In genomic region chr4:99349338-99349737, GRCh38 we compare ENCODE assay signal across 31 cellular contexts. TPM values are rescaled to one million over a fixed set of nuclear protein-coding genes. Genes with fewer than 3 reads are reported as not detected.
"Had no signal": no experiment of that assay in that cellular context is flagged by ENCODE, and none has a peak within 500 bp of the region (broad histone marks: within the 10 kb centered on the region; RNA-seq: fewer than 3 reads in every experiment).

No MANE protein-coding gene starts in this region.

- H3K4me1 ChIP-seq: gastrocnemius medialis, lower lobe of right lung had no signal

- ATAC-seq: gastrocnemius medialis, heart right ventricle, left cardiac atrium, lower lobe of right lung, mucosa of descending colon had no signal

- H3K4me1 Mint-ChIP-seq: naive B cell had no signal

- H3K27ac Mint-ChIP-seq: dendritic cell treated with granulocyte-macrophage colony-stimulating factor and Interleukin-4, amounts not matched to agents 40 ng/mL and 50 ng/mL, for 4 days; mesothelial cell of epicardium; naive B cell had no signal

- H3K27ac ChIP-seq: colonic mucosa, esophagus squamous epithelium, gastrocnemius medialis, heart right ventricle, left ventricle myocardium inferior, lower lobe of right lung had no signal

- H3K9me3 ChIP-seq: colonic mucosa, esophagus squamous epithelium, gastrocnemius medialis, left ventricle myocardium inferior, lower lobe of right lung, mucosa of descending colon had no signal

- H3K27me3 Mint-ChIP-seq: dendritic cell treated with granulocyte-macrophage colony-stimulating factor and Interleukin-4, amounts not matched to agents 40 ng/mL and 50 ng/mL, for 4 days had no signal

- H3K36me3 Mint-ChIP-seq: mesothelial cell of epicardium, naive B cell had no signal

- H3K27me3 ChIP-seq: colonic mucosa, esophagus squamous epithelium, gastrocnemius medialis, heart right ventricle had no signal

- H3K4me3 Mint-ChIP-seq: dendritic cell treated with granulocyte-macrophage colony-stimulating factor and Interleukin-4, amounts not matched to agents 40 ng/mL and 50 ng/mL, for 4 days; mesothelial cell of epicardium; naive B cell had no signal

- H3K36me3 ChIP-seq: colonic mucosa, esophagus squamous epithelium, gastrocnemius medialis, heart right ventricle had no signal

- FAIRE-seq: endothelial cell of umbilical vein, islet of Langerhans, keratinocyte had no signal

- DNase-seq: colonic mucosa; cortex of kidney; effector CD4-positive, alpha-beta T cell; effector memory CD4-positive, alpha-beta T cell; esophagus squamous epithelium; foreskin fibroblast; foreskin melanocyte; gastrocnemius medialis; glutamatergic neuron; head of caudate nucleus; heart right ventricle; hippocampal formation; left cardiac atrium; left ventricle myocardium inferior; lower lobe of right lung; mesenchymal stem cell; mucosa of descending colon; naive B cell had no signal

- H3K4me3 ChIP-seq: colonic mucosa, esophagus squamous epithelium, gastrocnemius medialis, heart right ventricle, left ventricle myocardium inferior, lower lobe of right lung, mucosa of descending colon had no signal

RNA-seq across cellular contexts. Expression of gene ADH1C, which starts 3.2 kb away (rescaled TPM):
- total RNA-seq: chondrocyte, dermis microvascular lymphatic vessel endothelial cell, endothelial cell of umbilical vein, epithelial cell of proximal tubule, glomerular endothelial cell, lung microvascular endothelial cell, myocyte had no signal
- polyA plus RNA-seq: endothelial cell of umbilical vein had no signal

RNA-seq across cellular contexts. Expression of gene ADH1B, which starts 28.1 kb away (rescaled TPM):
- total RNA-seq: endothelial cell of umbilical vein, epithelial cell of proximal tubule, glomerular endothelial cell, mesothelial cell of epicardium, myocyte had no signal
- polyA plus RNA-seq: endothelial cell of umbilical vein, keratinocyte had no signal

RNA-seq across cellular contexts. Expression of gene ADH1A, which starts 58.6 kb away (rescaled TPM):
- total RNA-seq: chondrocyte, dermis microvascular lymphatic vessel endothelial cell, endothelial cell of umbilical vein, epithelial cell of proximal tubule, esophagus squamous epithelium, glomerular endothelial cell, kidney epithelial cell, lung microvascular endothelial cell, mesothelial cell of epicardium, myocyte had no signal
- polyA plus RNA-seq: endothelial cell of umbilical vein, esophagus, heart right ventricle, keratinocyte had no signal
